Comparison of ENCODE assay signal across 17 cellular contexts in genomic region chr2:219726916-219727315, GRCh38.
DNase-seq lines count a peak whose midpoint lies in the region; ATAC-seq and TF ChIP-seq lines count a peak whose summit lies in the region.
"Had no signal": no experiment of that assay in that cellular context is flagged by ENCODE, and none has a peak within 500 bp of the region (broad histone marks: within the 10 kb centered on the region; RNA-seq: fewer than 3 reads in every experiment).

No MANE protein-coding gene starts in this region.

- WGBS in heart right ventricle, 2 donors = 67 to 81% methylated on average over 2 of the region's 2 CpGs

- peak in 4 of 8 donors; percentile 48 to 60 (median 58) for ATAC-seq in heart right ventricle
- ATAC-seq: activated T-cell treated with anti-CD3 and anti-CD28 coated beads, Interleukin-2, amount 50 U/mL, for 72 hours; body of pancreas; naive thymus-derived CD4-positive, alpha-beta T cell had no signal

- H3K36me3 ChIP-seq in ACC112 (ENCODE audit: insufficient read depth, low read length) = no peaks in the 10 kb centered on the region
- H3K36me3 ChIP-seq in H7 (replicated peaks; ENCODE audit: control insufficient read depth, insufficient read depth, low read length) = no peaks in the 10 kb centered on the region
- H3K36me3 ChIP-seq in WERI-Rb-1 = no peaks in the 10 kb centered on the region
- H3K36me3 ChIP-seq in heart right ventricle = no peaks in the 10 kb centered on the region
- H3K36me3 ChIP-seq: sigmoid colon had no signal

- H3K27ac ChIP-seq in ACC112 (ENCODE audit: low read depth, low read length) (no peak overlapping the region), WERI-Rb-1 (no peak overlapping the region), heart right ventricle (no peak overlapping the region)
- H3K27ac ChIP-seq: body of pancreas, GM23248, PC-9, sigmoid colon had no signal

- H3K9me3 ChIP-seq in WERI-Rb-1 (ENCODE audit: severe bottlenecking) (no peaks in the 10 kb centered on the region), heart right ventricle (no peaks in the 10 kb centered on the region)
- H3K9me3 ChIP-seq: body of pancreas, sigmoid colon had no signal

- intact Hi-C loops in heart right ventricle (cut with DNase I) = no loop called here

- no peak overlapping the region for H3K4me3 ChIP-seq in ACC112 (ENCODE audit: low read depth, low read length)
- no peak overlapping the region for H3K4me3 ChIP-seq in H7 (ENCODE audit: insufficient read depth, low read depth, low read length)
- H3K4me3 ChIP-seq in WERI-Rb-1 (ENCODE audit: low read depth, low read length) = no peak overlapping the region
- H3K4me3 ChIP-seq in heart right ventricle = no peak overlapping the region
- H3K4me3 ChIP-seq: body of pancreas, GM23248, PC-9, sigmoid colon had no signal

- H3K4me1 ChIP-seq in ACC112 (ENCODE audit: control insufficient read depth, insufficient read depth, low read length, unreplicated experiment) (peaks cover 7% of the 10 kb centered on the region), heart right ventricle (peaks cover 0 to 22% (median 3%) of the 10 kb centered on the region in 9 donors)
- H3K4me1 ChIP-seq: body of pancreas, sigmoid colon had no signal

- no peaks in the 10 kb centered on the region for H3K79me2 ChIP-seq in ACC112 (ENCODE audit: control insufficient read depth, insufficient read depth, low read length, unreplicated experiment)

- H3K27me3 ChIP-seq in ACC112 (ENCODE audit: insufficient read depth, low read length) = no peaks in the 10 kb centered on the region
- no peaks in the 10 kb centered on the region for H3K27me3 ChIP-seq in H7 (ENCODE audit: control insufficient read depth, insufficient read depth, low read length)
- H3K27me3 ChIP-seq in WERI-Rb-1 (ENCODE audit: insufficient read depth, low read depth, severe bottlenecking) = no peaks in the 10 kb centered on the region
- no peaks in the 10 kb centered on the region for H3K27me3 ChIP-seq in heart right ventricle
- H3K27me3 ChIP-seq: body of pancreas, sigmoid colon had no signal

- peak overlapping the region; percentile 48 for H2AFZ ChIP-seq in ACC112 (ENCODE audit: low read length, unreplicated experiment)
- H2AFZ ChIP-seq: PC-9 had no signal

- DNase-seq in H7 = peak; percentile 56
- DNase-seq in WERI-Rb-1 = peak; percentile 33
- no peak for DNase-seq in heart right ventricle
- DNase-seq in COLO829 (ENCODE audit: low spot score) = no peak
- DNase-seq in DMS114 treated with DMSO at 0.1 percent for 48 hours (lab: John Stamatoyannopoulos, UW; ENCODE audit: unreplicated experiment) = no peak
- DNase-seq in hepatic stellate cell (ENCODE audit: low spot score) = no peak
- DNase-seq in NCI-H226 = no peak
- DNase-seq: activated CD4-positive, alpha-beta T cell treated with anti-CD3 and anti-CD28 coated beads, Interleukin-2, amount 10 ng/mL, durations not matched to agents 7 days and 5 days; activated T-cell treated with anti-CD3 and anti-CD28 coated beads, Interleukin-2, amount 50 U/mL, for 72 hours; body of pancreas; GM23248; naive thymus-derived CD4-positive, alpha-beta T cell; NCI-H2171; PC-9; sigmoid colon; stimulated activated naive CD4-positive, alpha-beta T cell had no signal

- TF ChIP-seq CTCF in WERI-Rb-1 (IDR thresholded peaks at IDR 0.05; ENCODE audit: low read depth, low read length) = peak; percentile 42
- peak in 5 of 9 donors; percentile 17 to 43 (median 37) for TF ChIP-seq CTCF in heart right ventricle (IDR thresholded peaks at IDR 0.05)

Comparison
In these comparisons a context has a peak if more than half of its experiments do, and no peak if none do; other contexts are left out.
1. DNase-seq: peak in H7 (single experiment) and WERI-Rb-1 (single experiment); none in heart right ventricle (0 of 2), COLO829 (single experiment), DMS114 treated with DMSO at 0.1 percent for 48 hours (single experiment), hepatic stellate cell (single experiment) and NCI-H226 (single experiment).